In the genomic region with DNA sequence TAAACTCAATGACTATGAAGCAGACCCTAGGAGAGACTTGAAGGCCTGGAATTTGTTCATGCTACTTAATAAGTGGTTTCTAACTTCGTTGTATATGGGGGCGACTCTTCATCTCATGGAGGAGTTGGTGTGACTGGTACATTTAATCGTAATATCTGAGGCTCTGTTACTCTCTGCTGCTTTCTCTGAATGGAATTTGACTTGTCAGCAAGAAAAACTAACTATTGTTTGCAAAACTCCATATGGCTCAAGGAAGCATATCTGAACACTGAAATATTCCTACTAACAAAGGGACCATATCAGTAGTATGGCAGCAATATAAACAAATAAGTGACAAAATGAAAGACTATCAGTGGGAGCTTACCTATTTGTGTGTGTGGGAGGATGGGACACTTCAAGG, we compare ENCODE assay signal across 27 cellular contexts.
"Had no signal": no experiment of that assay in that cellular context is flagged by ENCODE, and none has a peak within 500 bp of the region (broad histone marks: within the 10 kb centered on the region; RNA-seq: fewer than 3 reads in every experiment).

No MANE protein-coding gene starts in this region.

- DNase-seq: hypothalamus; immature natural killer cell; kidney; left colon; left lung; lower lobe of right lung; mammary epithelial cell; mesenchymal stem cell; naive B cell; natural killer cell; pancreas; posterior cingulate gyrus; retina; right cardiac atrium; sigmoid colon; small intestine; spleen; stimulated activated CD4-positive, alpha-beta T cell treated with anti-CD3 and anti-CD28 coated beads, Interleukin-4, amount 100 ng/mL, for 24 hours; stimulated activated naive CD4-positive, alpha-beta T cell; tibial artery; trophoblast cell; upper lobe of right lung had no signal

- H3K36me3 Mint-ChIP-seq: immature natural killer cell; natural killer cell; stimulated activated effector memory CD8-positive, alpha-beta T cell treated with anti-CD3 and anti-CD28 coated beads, Interleukin-12 subunit alpha, Interleukin-12 subunit beta, amount 100 ng/mL, for 72 hours had no signal

- H3K4me3 Mint-ChIP-seq: immature natural killer cell; naive B cell; natural killer cell; stimulated activated effector memory CD8-positive, alpha-beta T cell treated with anti-CD3 and anti-CD28 coated beads, Interleukin-12 subunit alpha, Interleukin-12 subunit beta, amount 100 ng/mL, for 72 hours; stimulated activated naive CD8-positive, alpha-beta T cell treated with anti-CD3 and anti-CD28 coated beads, Interleukin-15, Interleukin-2, amounts not matched to agents 100 ng/mL and 50 ng/mL, for 24 hours had no signal

- H3K4me3 ChIP-seq: left lung, lower lobe of right lung, pancreas, prostate gland, sigmoid colon, spleen, suprapubic skin, thoracic aorta, tibial artery, upper lobe of right lung had no signal

- H3K27ac Mint-ChIP-seq: immature natural killer cell; naive B cell; natural killer cell; stimulated activated effector memory CD8-positive, alpha-beta T cell treated with anti-CD3 and anti-CD28 coated beads, Interleukin-12 subunit alpha, Interleukin-12 subunit beta, amount 100 ng/mL, for 72 hours; stimulated activated naive CD8-positive, alpha-beta T cell treated with anti-CD3 and anti-CD28 coated beads, Interleukin-15, Interleukin-2, amounts not matched to agents 100 ng/mL and 50 ng/mL, for 24 hours had no signal

- H3K27ac ChIP-seq: left lung, lower lobe of right lung, pancreas, prostate gland, sigmoid colon, spleen, suprapubic skin, thoracic aorta, tibial artery, upper lobe of right lung had no signal

- H3K9me3 Mint-ChIP-seq: stimulated activated naive CD8-positive, alpha-beta T cell treated with anti-CD3 and anti-CD28 coated beads, Interleukin-15, Interleukin-2, amounts not matched to agents 100 ng/mL and 50 ng/mL, for 24 hours had no signal

- ATAC-seq: left colon; left lung; lower lobe of right lung; natural killer cell; pancreas; right cardiac atrium; stimulated activated effector memory CD8-positive, alpha-beta T cell treated with anti-CD3 and anti-CD28 coated beads, Interleukin-12 subunit alpha, Interleukin-12 subunit beta, amount 100 ng/mL, for 72 hours; upper lobe of right lung had no signal

- H3K4me1 ChIP-seq: left lung, lower lobe of right lung, pancreas, prostate gland, sigmoid colon, spleen, suprapubic skin, upper lobe of right lung had no signal

- H3K36me3 ChIP-seq: left lung, lower lobe of right lung, pancreas, prostate gland, sigmoid colon, spleen, suprapubic skin, thoracic aorta, tibial artery, upper lobe of right lung had no signal

- H3K4me1 Mint-ChIP-seq: immature natural killer cell; naive B cell; natural killer cell; stimulated activated effector memory CD8-positive, alpha-beta T cell treated with anti-CD3 and anti-CD28 coated beads, Interleukin-12 subunit alpha, Interleukin-12 subunit beta, amount 100 ng/mL, for 72 hours had no signal

- H3K27me3 ChIP-seq: left lung, sigmoid colon, spleen, suprapubic skin, tibial artery, upper lobe of right lung had no signal

- H3K27me3 Mint-ChIP-seq: naive B cell; stimulated activated naive CD8-positive, alpha-beta T cell treated with anti-CD3 and anti-CD28 coated beads, Interleukin-15, Interleukin-2, amounts not matched to agents 100 ng/mL and 50 ng/mL, for 24 hours had no signal
